Comparison of ENCODE assay signal across 8 cellular contexts in genomic region chr1:1122078-1122811, GRCh38. TPM values are rescaled to one million over a fixed set of nuclear protein-coding genes. Genes with fewer than 3 reads are reported as not detected.
DNase-seq lines count a peak whose midpoint lies in the region; ATAC-seq and TF ChIP-seq lines count a peak whose summit lies in the region.

No MANE protein-coding gene starts in this region.

- TF ChIP-seq POLR2A in gastroesophageal sphincter (IDR thresholded peaks at IDR 0.05), result no peak

- no peak for TF ChIP-seq EP300 in gastroesophageal sphincter (IDR thresholded peaks at IDR 0.05)

- peaks cover 0 to 12% (median 6%) of the 10 kb centered on the region in 3 donors for H3K4me1 ChIP-seq in gastroesophageal sphincter
- H3K4me1 ChIP-seq in osteoblast (ENCODE audit: insufficient read depth, low read length), result no peaks in the 10 kb centered on the region

- H3K9me3 ChIP-seq in gastroesophageal sphincter, result no peaks in the 10 kb centered on the region
- no peaks in the 10 kb centered on the region for H3K9me3 ChIP-seq in osteoblast (ENCODE audit: low read depth, low read length)

- H3K4me3 ChIP-seq in gastroesophageal sphincter, result peak overlapping the region in 1 of 2 donors; percentile 38
- peak overlapping the region; percentile 62 for H3K4me3 ChIP-seq in osteoblast (ENCODE audit: insufficient read depth, low read length)

- H3K36me3 ChIP-seq in gastroesophageal sphincter (no peaks in the 10 kb centered on the region), osteoblast (ENCODE audit: insufficient read depth, low read length) (no peaks in the 10 kb centered on the region)

- no peaks in the 10 kb centered on the region for H3K79me2 ChIP-seq in osteoblast (ENCODE audit: insufficient read depth, low read length)

- peak; percentile 89 for ATAC-seq in gastroesophageal sphincter

- WGBS in gastroesophageal sphincter (ENCODE audit: low coverage in 1 of 2), 2 donors, result 5 to 20% methylated on average over 3 to 4 of the region's 39 CpGs

- peaks cover 64% of the 10 kb centered on the region for H3K27me3 ChIP-seq in gastroesophageal sphincter
- H3K27me3 ChIP-seq in osteoblast (ENCODE audit: insufficient read depth, low read length), result peaks cover 8% of the 10 kb centered on the region

- TF ChIP-seq CTCF in gastroesophageal sphincter (IDR thresholded peaks at IDR 0.05) (peak in 3 of 4 experiments; percentile 90 to 93 (median 90)), osteoblast (IDR thresholded peaks at IDR 0.05; ENCODE audit: extremely low read depth, low read depth, low read length) (peak; percentile 71)

- H3K4me2 ChIP-seq in osteoblast (ENCODE audit: insufficient read depth, low read length), result peak overlapping the region; percentile 75

- peak overlapping the region; percentile 90 for H2AFZ ChIP-seq in osteoblast (ENCODE audit: low read length)

- peak overlapping the region in 1 of 4 donors; percentile 11 for H3K27ac ChIP-seq in gastroesophageal sphincter
- H3K27ac ChIP-seq in osteoblast (ENCODE audit: low read depth, low read length), result no peak overlapping the region

- peak; percentile 72 for DNase-seq in NCI-H146 (lab: John Stamatoyannopoulos, UW)
- no peak for DNase-seq in NCI-H146 treated with DMSO at 0.1 percent for 48 hours (lab: John Stamatoyannopoulos, UW; ENCODE audit: unreplicated experiment)
- DNase-seq in HS-27A (ENCODE audit: low read depth), result peak; percentile 19
- peak; percentile 12 for DNase-seq in SHP77 treated with DMSO at 0.1 percent for 48 hours (lab: John Stamatoyannopoulos, UW)
- DNase-seq in activated gamma-delta T cell treated with Interleukin-2 at 50 U/mL for 16 hours, result peak; percentile 86
- DNase-seq in osteoblast (ENCODE audit: insufficient read length, low spot score, missing footprints), result peak; percentile 100
- DNase-seq in superior temporal gyrus (ENCODE audit: extremely low spot score), result peak; percentile 79

- peaks cover 3% of the 10 kb centered on the region for H4K20me1 ChIP-seq in osteoblast (ENCODE audit: insufficient read depth, low read length)

RNA-seq across cellular contexts. Expression of gene C1orf159, which starts 6.4 kb away (rescaled TPM):
- 10 to 100 TPM in 2 of 4 donors, 1 to 10 TPM in 2; 6.3 to 15.3 (median 9.9) TPM for total RNA-seq in gastroesophageal sphincter
- total RNA-seq in osteoblast, result 5.4 and 8.5 TPM in 2 replicates

RNA-seq across cellular contexts. Expression of gene RNF223, which starts 48.1 kb away (rescaled TPM):
- 1 to 10 TPM in 1 of 4 donors, not detected in 3; 1.1 TPM for total RNA-seq in gastroesophageal sphincter
- total RNA-seq in osteoblast, result not detected in 2 replicates

RNA-seq across cellular contexts. Expression of gene TTLL10, which starts 51.4 kb away (rescaled TPM):
- total RNA-seq in gastroesophageal sphincter (under 1 TPM in 1 of 4 donors, not detected in 3; 0.23 TPM), osteoblast (not detected in 2 replicates)
